1 cellular context compared by ENCODE assay signal in genomic region chr7:128739048-128739962, GRCh38.
TF ChIP-seq lines count a peak whose summit lies in the region.

TSS of gene CALU (plus strand) at chr7:128739359. CDS start at chr7:128748584, 9,225 bp downstream.

TF ChIP-seq in K562, 482 proteins besides CTCF, POLR2A, EP300 and RAD21 (continued from another document and continues in another):
- TF ChIP-seq AFF1 (IDR thresholded peaks at IDR 0.05; ENCODE audit: low read depth in 1 of 2, partially characterized antibody in 2 of 2), result peak; percentile 3 to 4
- TF ChIP-seq ZNF583 (CRISPR knock-in tag; IDR thresholded peaks at IDR 0.05), result peak; percentile 54; the same call in 1 of the 2 replicates
- TF ChIP-seq ZSCAN32 (CRISPR knock-in tag; IDR thresholded peaks at IDR 0.05), result no peak
- TF ChIP-seq ZNF655 (CRISPR knock-in tag; IDR thresholded peaks at IDR 0.05), result no peak
- no peak for TF ChIP-seq PBX2 (CRISPR knock-in tag; IDR thresholded peaks at IDR 0.05; ENCODE audit: low read depth)
- TF ChIP-seq PBX2 (tag; conservative IDR thresholded peaks at IDR 0.05; ENCODE audit: low read depth), result peak; percentile 56
- no peak for TF ChIP-seq ZNF699 (CRISPR knock-in tag; IDR thresholded peaks at IDR 0.05; ENCODE audit: insufficient replicate concordance)
- TF ChIP-seq SNAPC5 (CRISPR knock-in tag; IDR thresholded peaks at IDR 0.05), result no peak
- no peak for TF ChIP-seq ESRRB (CRISPR knock-in tag; IDR thresholded peaks at IDR 0.05; ENCODE audit: borderline replicate concordance)
- no peak for TF ChIP-seq ZNF277 (CRISPR knock-in tag; IDR thresholded peaks at IDR 0.05; ENCODE audit: borderline replicate concordance)
- no peak for TF ChIP-seq DEAF1 (CRISPR knock-in tag; IDR thresholded peaks at IDR 0.05)
- peak; percentile 100 for TF ChIP-seq POLR2G (IDR thresholded peaks at IDR 0.05; ENCODE audit: low read depth, low read length)
- TF ChIP-seq RAD51 (IDR thresholded peaks at IDR 0.05; ENCODE audit: borderline replicate concordance, low read depth), result no peak
- no peak for TF ChIP-seq RERE (CRISPR knock-in tag; IDR thresholded peaks at IDR 0.05; ENCODE audit: borderline replicate concordance)
- peak; percentile 76 for TF ChIP-seq CEBPG (CRISPR knock-in tag; IDR thresholded peaks at IDR 0.05)
- TF ChIP-seq CEBPG (tag; conservative IDR thresholded peaks at IDR 0.05 in 1 of 2, IDR thresholded peaks at IDR 0.05 in 1 of 2), result peak in 1 of 2 experiments; percentile 5; a peak in 1 of 4 replicates
- no peak for TF ChIP-seq ILF3 (IDR thresholded peaks at IDR 0.05; ENCODE audit: borderline replicate concordance)
- TF ChIP-seq ZNF584 (CRISPR knock-in tag; IDR thresholded peaks at IDR 0.05; ENCODE audit: low read depth), result no peak; the same call in 1 of the 2 replicates
- TF ChIP-seq HOXB6 (CRISPR knock-in tag; IDR thresholded peaks at IDR 0.05; ENCODE audit: borderline replicate concordance), result no peak
- peak; percentile 91; the same call in 1 of the 2 replicates for TF ChIP-seq TARDBP (IDR thresholded peaks at IDR 0.05)
- peak; percentile 96 for TF ChIP-seq GABPA (tag; conservative IDR thresholded peaks at IDR 0.05; ENCODE audit: low read depth)
- TF ChIP-seq ZNF282 (CRISPR knock-in tag; IDR thresholded peaks at IDR 0.05), result peak; percentile 53; the same call in 1 of the 2 replicates
- peak; percentile 73; the same call in 1 of the 2 replicates for TF ChIP-seq ZNF395 (CRISPR knock-in tag; IDR thresholded peaks at IDR 0.05)
- TF ChIP-seq ZZZ3 (IDR thresholded peaks at IDR 0.05), result no peak
- peak; percentile 90 for TF ChIP-seq ZNF224 (CRISPR knock-in tag; IDR thresholded peaks at IDR 0.05)
- peak; percentile 92 for TF ChIP-seq PCBP1 (IDR thresholded peaks at IDR 0.05; ENCODE audit: low read depth, low read length, poor library complexity, severe bottlenecking)
- peak; percentile 79 for TF ChIP-seq E2F5 (CRISPR knock-in tag; IDR thresholded peaks at IDR 0.05)
- peak; percentile 60 for TF ChIP-seq RBM39 (optimal IDR thresholded peaks at IDR 0.05; ENCODE audit: low read depth, low read length)
- peak; percentile 45 for TF ChIP-seq SMARCB1 (IDR thresholded peaks at IDR 0.05; ENCODE audit: insufficient read length, low read depth)
- no peak for TF ChIP-seq SNIP1 (IDR thresholded peaks at IDR 0.05; ENCODE audit: low read depth)
- peak; percentile 61; the same call in 1 of the 2 replicates for TF ChIP-seq ZBTB1 (CRISPR knock-in tag; IDR thresholded peaks at IDR 0.05; ENCODE audit: borderline replicate concordance, low read depth)
- TF ChIP-seq ZNF639 (CRISPR knock-in tag; conservative IDR thresholded peaks at IDR 0.05 in 1 of 2, IDR thresholded peaks at IDR 0.05 in 1 of 2), result peak in 1 of 2 experiments; percentile 88; a peak in 1 of 4 replicates
- peak; percentile 93 for TF ChIP-seq GTF2E2 (tag; IDR thresholded peaks at IDR 0.05)
- TF ChIP-seq ZNF778 (CRISPR knock-in tag; IDR thresholded peaks at IDR 0.05), result no peak
- TF ChIP-seq POLR2AphosphoS5 (IDR thresholded peaks at IDR 0.05; ENCODE audit: control insufficient read depth, insufficient read depth, low read depth, low read length), result peak; percentile 88
- TF ChIP-seq SP1 (CRISPR knock-in tag; IDR thresholded peaks at IDR 0.05), result peak; percentile 97
- TF ChIP-seq PHF21A (IDR thresholded peaks at IDR 0.05; ENCODE audit: borderline replicate concordance, low read depth), result 0 out of 2 replicates have a peak, but pooled peaks have one; percentile 51
- no peak for TF ChIP-seq ZNF274 (IDR thresholded peaks at IDR 0.05; ENCODE audit: borderline replicate concordance, low read depth, low read length)
